Comparison of ENCODE assay signal across 4 cellular contexts in genomic region chr15:90228960-90229359, GRCh38. TPM values are rescaled to one million over a fixed set of nuclear protein-coding genes. Genes with fewer than 3 reads are reported as not detected.
A peak's percentile ranks its signal among the peaks of the same experiment; 100 is the strongest.
DNase-seq lines count a peak whose midpoint lies in the region; ATAC-seq and TF ChIP-seq lines count a peak whose summit lies in the region.
"Had no signal": no experiment of that assay in that cellular context is flagged by ENCODE, and none has a peak within 500 bp of the region (broad histone marks: within the 10 kb centered on the region; RNA-seq: fewer than 3 reads in every experiment).

No MANE protein-coding gene starts in this region.

- no peaks in the 10 kb centered on the region for H3K36me3 ChIP-seq in hepatocyte (replicated peaks; ENCODE audit: insufficient read depth, low read depth)

- WGBS in hepatocyte (ENCODE audit: low lambda C conversion rate, missing lambda C conversion rate) = 97% methylated on average over 15 of the region's 15 CpGs

- TF ChIP-seq CTCF in hepatocyte (IDR thresholded peaks at IDR 0.05; ENCODE audit: poor library complexity) = no peak

- DNase-seq in hepatocyte (ENCODE audit: low spot score) = no peak
- DNase-seq: anterior cingulate cortex; stimulated activated CD4-positive, alpha-beta T cell treated with anti-CD3 and anti-CD28 coated beads, Interleukin-15, amount 100 ng/mL, for 24 hours had no signal

- H3K79me2 ChIP-seq in hepatocyte = peaks cover 20% of the 10 kb centered on the region

- peak overlapping the region; percentile 75 for H3K27ac ChIP-seq in hepatocyte

- no peak overlapping the region for H2AFZ ChIP-seq in hepatocyte

- H3K4me2 ChIP-seq in hepatocyte = no peak overlapping the region

- H3K4me3 ChIP-seq in hepatocyte = no peak overlapping the region

- H3K27me3 ChIP-seq in hepatocyte = no peaks in the 10 kb centered on the region

- no peaks in the 10 kb centered on the region for H3K9me2 ChIP-seq in hepatocyte (replicated peaks; ENCODE audit: insufficient read depth)

- no peaks in the 10 kb centered on the region for H3K9me3 ChIP-seq in hepatocyte (ENCODE audit: low read depth)

- no peaks in the 10 kb centered on the region for H4K20me1 ChIP-seq in hepatocyte (ENCODE audit: insufficient read depth, poor library complexity, severe bottlenecking)

- ATAC-seq in GM19395 (IDR thresholded peaks at IDR 0.05; ENCODE audit: unreplicated experiment) = no peak

- H3K4me1 ChIP-seq in hepatocyte (ENCODE audit: insufficient read depth) = peaks cover 23% of the 10 kb centered on the region

RNA-seq across cellular contexts. Expression of gene CIB1, which starts 4.8 kb away (rescaled TPM):
- total RNA-seq in hepatocyte = 49.6 and 53.3 TPM in 2 replicates
- polyA plus RNA-seq in hepatocyte = 161 and 163 TPM in 2 replicates

RNA-seq across cellular contexts. Expression of gene GDPGP1, which starts 5.0 kb away (rescaled TPM):
- total RNA-seq in hepatocyte = 5.1 and 6.8 TPM in 2 replicates
- 0.56 and 1.7 TPM in 2 replicates for polyA plus RNA-seq in hepatocyte

RNA-seq across cellular contexts. Expression of gene TTLL13, which starts 20.4 kb away (rescaled TPM):
- not detected in 2 replicates for total RNA-seq in hepatocyte
- 0.27 TPM in 1 of 2 replicates, not detected in the other for polyA plus RNA-seq in hepatocyte

RNA-seq across cellular contexts. Expression of gene SEMA4B, which starts 27.8 kb away (rescaled TPM):
- total RNA-seq in hepatocyte = 19.2 and 27.8 TPM in 2 replicates
- 43.5 and 47.9 TPM in 2 replicates for polyA plus RNA-seq in hepatocyte

RNA-seq across cellular contexts. Expression of gene NGRN, which starts 36.5 kb away (rescaled TPM):
- total RNA-seq in hepatocyte = 62.3 and 65.9 TPM in 2 replicates
- polyA plus RNA-seq in hepatocyte = 60.0 and 60.2 TPM in 2 replicates
